9 cellular contexts compared by ENCODE assay signal in the genomic region with DNA sequence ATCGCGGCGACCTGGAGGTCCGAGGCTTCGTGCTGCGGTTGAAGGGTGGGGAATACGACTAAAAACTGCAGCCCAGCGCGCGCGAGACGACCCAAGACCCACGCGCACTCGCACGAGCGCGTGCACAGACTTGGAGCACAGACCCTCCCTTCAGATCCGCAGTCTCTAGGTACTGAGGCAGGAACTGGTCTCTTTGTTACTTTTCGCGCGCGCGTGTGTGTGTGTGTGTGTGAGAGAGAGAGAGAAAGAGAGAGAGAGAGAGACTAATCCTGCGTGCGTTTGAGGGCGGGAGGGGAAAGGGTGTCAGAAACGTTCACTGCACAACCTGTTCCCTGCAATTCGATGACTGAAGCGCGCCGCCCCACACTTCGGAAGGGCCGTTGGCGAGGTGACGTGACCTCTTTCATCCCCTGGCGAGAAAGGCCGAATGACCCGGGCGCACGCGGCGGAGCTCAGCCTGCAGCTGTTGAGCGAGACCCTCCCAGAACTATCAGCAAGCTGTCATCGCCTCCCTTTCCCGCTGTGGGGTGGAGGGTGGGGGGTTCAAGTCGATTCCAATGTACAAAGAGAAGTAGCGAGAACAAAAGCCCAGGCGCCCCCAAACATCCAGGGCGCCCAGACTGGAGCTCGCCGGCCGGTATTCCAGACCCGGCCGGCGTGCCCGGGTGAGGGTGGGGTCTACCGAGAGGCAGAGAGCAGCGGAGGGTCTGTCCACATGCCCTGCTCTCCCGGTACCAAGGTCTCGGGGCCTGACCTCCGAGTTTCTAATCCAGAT. TPM values are rescaled to one million over a fixed set of nuclear protein-coding genes. Genes with fewer than 3 reads are reported as not detected.
DNase-seq lines count a peak whose midpoint lies in the region; ATAC-seq and TF ChIP-seq lines count a peak whose summit lies in the region.
"Had no signal": no experiment of that assay in that cellular context is flagged by ENCODE, and none has a peak within 500 bp of the region (broad histone marks: within the 10 kb centered on the region; RNA-seq: fewer than 3 reads in every experiment).

No MANE protein-coding gene starts in this region.

- no peaks in the 10 kb centered on the region for H3K9me3 ChIP-seq in heart right ventricle

- H3K27ac ChIP-seq in heart right ventricle, result no peak overlapping the region
- H3K27ac ChIP-seq: skin epidermis had no signal

- ATAC-seq in heart right ventricle (peak in 1 of 8 donors; percentile 4), left ventricle myocardium superior (no peak), sciatic nerve (peak; percentile 3), HG02852 (IDR thresholded peaks at IDR 0.05; ENCODE audit: unreplicated experiment) (no peak), GM18873 (IDR thresholded peaks at IDR 0.05; ENCODE audit: low FRiP score, unreplicated experiment) (no peak)

- H3K4me1 ChIP-seq in heart right ventricle, result peaks cover 21 to 58% (median 47%) of the 10 kb centered on the region in 9 donors

- H3K36me3 ChIP-seq in heart right ventricle, result no peaks in the 10 kb centered on the region

- no peak for DNase-seq in heart right ventricle
- DNase-seq in left ventricle myocardium superior, result no peak
- DNase-seq in T follicular helper cell (ENCODE audit: low read depth), result peak; percentile 26
- peak; percentile 25 for DNase-seq in effector CD8-positive, alpha-beta T cell (lab: John Stamatoyannopoulos, UW)
- no peak for DNase-seq in sciatic nerve (ENCODE audit: low spot score)
- DNase-seq in MV-4-11 (lab: John Stamatoyannopoulos, UW), result no peak

- 2 to 4% methylated on average over 62 of the region's 62 CpGs for WGBS in heart right ventricle, 2 donors

- intact Hi-C loops in heart right ventricle (cut with DNase I), result no loop called here
- intact Hi-C loops in left ventricle myocardium superior (cut with micrococcal nuclease), result no loop called here
- intact Hi-C loops in sciatic nerve (cut with DNase I), result no loop called here

- H3K4me3 ChIP-seq in heart right ventricle, result peak overlapping the region; percentile 18 to 59 (median 43)

- TF ChIP-seq CTCF in heart right ventricle (IDR thresholded peaks at IDR 0.05), result no peak

- peaks cover 0 to 86% (median 68%) of the 10 kb centered on the region in 7 donors for H3K27me3 ChIP-seq in heart right ventricle

RNA-seq across cellular contexts. Expression of gene TUBB2B, which starts 1.5 kb away (rescaled TPM):
- total RNA-seq in heart right ventricle (1 to 10 TPM in 5 of 10 donors, under 1 TPM in 5; 0.28 to 3.6 (median 0.94) TPM), left ventricle myocardium superior (1.0 TPM), sciatic nerve (39.4 TPM)
- polyA plus RNA-seq in heart right ventricle, result 1 to 10 TPM in 1 of 2 donors, under 1 TPM in 1; 0.59 to 3.4 TPM

RNA-seq across cellular contexts. Expression of gene PSMG4, which starts 29.8 kb away (rescaled TPM):
- total RNA-seq in heart right ventricle (10 to 100 TPM in 5 of 10 donors, 1 to 10 TPM in 5; 8.1 to 10.8 (median 10.0) TPM), left ventricle myocardium superior (7.2 TPM), sciatic nerve (21.2 TPM)
- 10 to 100 TPM; 14.0 to 38.6 TPM for polyA plus RNA-seq in heart right ventricle

Comparison
In these comparisons a context has a peak if more than half of its experiments do, and no peak if none do; other contexts are left out.
1. DNase-seq: peak in T follicular helper cell (single experiment) and effector CD8-positive, alpha-beta T cell (single experiment); none in heart right ventricle (0 of 2), left ventricle myocardium superior (single experiment), sciatic nerve (single experiment) and MV-4-11 (single experiment).